28 cellular contexts compared by ENCODE assay signal in genomic region chr5:155144956-155145355, GRCh38.
"Had no signal": no experiment of that assay in that cellular context is flagged by ENCODE, and none has a peak within 500 bp of the region (broad histone marks: within the 10 kb centered on the region; RNA-seq: fewer than 3 reads in every experiment).

No MANE protein-coding gene starts in this region.

- H3K4me3 Mint-ChIP-seq: stimulated activated memory B cell treated with anti-CD40 and anti-IgM and Interleukin-4, amounts not matched to agents 10 μg/mL and 1 μg/mL and 100 μg/mL, for 72 hours; stimulated activated naive B cell treated with anti-CD40 and anti-IgM and Interleukin-4, amounts not matched to agents 10 μg/mL and 1 μg/mL and 100 μg/mL, for 72 hours; stimulated activated naive CD8-positive, alpha-beta T cell treated with anti-CD3 and anti-CD28 coated beads, Interleukin-15, amount 100 ng/mL, for 72 hours; stimulated activated naive CD8-positive, alpha-beta T cell treated with anti-CD3 and anti-CD28 coated beads, Interleukin-15, Interleukin-2, amounts not matched to agents 100 ng/mL and 50 ng/mL, for 24 hours; type B pancreatic cell had no signal

- H3K4me1 Mint-ChIP-seq: stimulated activated memory B cell treated with anti-CD40 and anti-IgM and Interleukin-4, amounts not matched to agents 10 μg/mL and 1 μg/mL and 100 μg/mL, for 72 hours; stimulated activated naive B cell treated with anti-CD40 and anti-IgM and Interleukin-4, amounts not matched to agents 10 μg/mL and 1 μg/mL and 100 μg/mL, for 72 hours; stimulated activated naive CD8-positive, alpha-beta T cell treated with anti-CD3 and anti-CD28 coated beads, Interleukin-15, amount 100 ng/mL, for 72 hours had no signal

- H3K9me3 ChIP-seq: stomach, suprapubic skin, testis, thoracic aorta, thyroid gland, tibial artery, tibial nerve, transverse colon, upper lobe of left lung, upper lobe of right lung, uterus, vagina had no signal

- H3K27ac Mint-ChIP-seq: stimulated activated memory B cell treated with anti-CD40 and anti-IgM and Interleukin-4, amounts not matched to agents 10 μg/mL and 1 μg/mL and 100 μg/mL, for 72 hours; stimulated activated naive B cell treated with anti-CD40 and anti-IgM and Interleukin-4, amounts not matched to agents 10 μg/mL and 1 μg/mL and 100 μg/mL, for 72 hours; stimulated activated naive CD8-positive, alpha-beta T cell treated with anti-CD3 and anti-CD28 coated beads, Interleukin-15, amount 100 ng/mL, for 72 hours; stimulated activated naive CD8-positive, alpha-beta T cell treated with anti-CD3 and anti-CD28 coated beads, Interleukin-15, Interleukin-2, amounts not matched to agents 100 ng/mL and 50 ng/mL, for 24 hours; type B pancreatic cell had no signal

- H3K4me1 ChIP-seq: stomach, suprapubic skin, testis, thyroid gland, tibial artery, tibial nerve, transverse colon, upper lobe of left lung, upper lobe of right lung, uterus, vagina had no signal

- H3K4me3 ChIP-seq: stomach, suprapubic skin, testis, thoracic aorta, thyroid gland, tibial artery, tibial nerve, transverse colon, upper lobe of left lung, upper lobe of right lung, uterus, vagina had no signal

- ATAC-seq: stimulated activated memory B cell treated with anti-CD40 and anti-IgM and Interleukin-4, amounts not matched to agents 10 μg/mL and 1 μg/mL and 100 μg/mL, for 72 hours; stimulated activated naive B cell treated with anti-CD40 and anti-IgM and Interleukin-4, amounts not matched to agents 10 μg/mL and 1 μg/mL and 100 μg/mL, for 72 hours; stimulated activated naive CD8-positive, alpha-beta T cell treated with anti-CD3 and anti-CD28 coated beads, Interleukin-15, amount 100 ng/mL, for 72 hours; upper lobe of right lung had no signal

- H3K27ac ChIP-seq: stomach, suprapubic skin, testis, thoracic aorta, thyroid gland, tibial artery, tibial nerve, transverse colon, upper lobe of left lung, upper lobe of right lung, uterus, vagina had no signal

- H3K9me3 Mint-ChIP-seq: stimulated activated memory B cell treated with anti-CD40 and anti-IgM and Interleukin-4, amounts not matched to agents 10 μg/mL and 1 μg/mL and 100 μg/mL, for 72 hours; stimulated activated naive B cell treated with anti-CD40 and anti-IgM and Interleukin-4, amounts not matched to agents 10 μg/mL and 1 μg/mL and 100 μg/mL, for 72 hours; stimulated activated naive CD8-positive, alpha-beta T cell treated with anti-CD3 and anti-CD28 coated beads, Interleukin-15, amount 100 ng/mL, for 72 hours; stimulated activated naive CD8-positive, alpha-beta T cell treated with anti-CD3 and anti-CD28 coated beads, Interleukin-15, Interleukin-2, amounts not matched to agents 100 ng/mL and 50 ng/mL, for 24 hours; type B pancreatic cell had no signal

- H3K36me3 ChIP-seq: stomach, suprapubic skin, thoracic aorta, thyroid gland, tibial artery, tibial nerve, transverse colon, upper lobe of left lung, upper lobe of right lung, uterus, vagina had no signal

- DNase-seq: stimulated activated CD4-positive, alpha-beta T cell treated with anti-CD3 and anti-CD28 coated beads, Interleukin-2, amount 100 ng/mL, for 48 hours; stimulated activated CD4-positive, alpha-beta T cell treated with anti-CD3 and anti-CD28 coated beads, Interleukin-4, amount 100 ng/mL, for 1 hour; stimulated activated CD4-positive, alpha-beta T cell treated with anti-CD3 and anti-CD28 coated beads, Interleukin-4, amount 100 ng/mL, for 24 hours; stimulated activated CD4-positive, alpha-beta T cell treated with anti-CD3 and anti-CD28 coated beads, Interleukin-4, amount 100 ng/mL, for 4 hours; stimulated activated CD8-positive, alpha-beta memory T cell treated with anti-CD3 and anti-CD28 coated beads, Interleukin-4, amount 100 ng/mL, for 48 hours; stimulated activated naive B cell treated with anti-CD40 and anti-IgM and Interleukin-4, amounts not matched to agents 10 μg/mL and 1 μg/mL and 100 μg/mL, for 72 hours; stimulated activated naive CD4-positive, alpha-beta T cell; stimulated activated naive CD4-positive, alpha-beta T cell treated with Interleukin-2 at 50 U/mL for 16 hours; stimulated activated naive CD8-positive, alpha-beta T cell treated with anti-CD3 and anti-CD28 coated beads, Interleukin-15, amount 100 ng/mL, for 72 hours; stimulated activated naive CD8-positive, alpha-beta T cell treated with anti-CD3 and anti-CD28 coated beads, Interleukin-15, Interleukin-2, amounts not matched to agents 100 U/mL and 50 U/mL, for 24 hours; stomach; substantia nigra; testis; thyroid gland; tibial artery; transverse colon; trophoblast cell; upper lobe of left lung; upper lobe of right lung; uterus had no signal

- H3K36me3 Mint-ChIP-seq: stimulated activated memory B cell treated with anti-CD40 and anti-IgM and Interleukin-4, amounts not matched to agents 10 μg/mL and 1 μg/mL and 100 μg/mL, for 72 hours; stimulated activated naive B cell treated with anti-CD40 and anti-IgM and Interleukin-4, amounts not matched to agents 10 μg/mL and 1 μg/mL and 100 μg/mL, for 72 hours; type B pancreatic cell had no signal

- FAIRE-seq: urothelium cell line had no signal

- H3K27me3 ChIP-seq: stomach, suprapubic skin, testis, thyroid gland, tibial artery, tibial nerve, transverse colon, upper lobe of left lung, upper lobe of right lung, uterus, vagina had no signal
